10 cellular contexts compared by ENCODE assay signal in genomic region chr2:112181571-112182290, GRCh38. TPM values are rescaled to one million over a fixed set of nuclear protein-coding genes. Genes with fewer than 3 reads are reported as not detected.
DNase-seq lines count a peak whose midpoint lies in the region; ATAC-seq and TF ChIP-seq lines count a peak whose summit lies in the region.
"Had no signal": no experiment of that assay in that cellular context is flagged by ENCODE, and none has a peak within 500 bp of the region (broad histone marks: within the 10 kb centered on the region; RNA-seq: fewer than 3 reads in every experiment).

No MANE protein-coding gene starts in this region.

- ATAC-seq in CD8-positive, alpha-beta T cell = peak; percentile 87
- ATAC-seq in naive thymus-derived CD8-positive, alpha-beta T cell = peak; percentile 92 to 94

- no peak for TF ChIP-seq POLR2A in esophagus muscularis mucosa (IDR thresholded peaks at IDR 0.05; ENCODE audit: low read depth)

- peak in 6 of 7 experiments; percentile 26 to 74 (median 48) for DNase-seq in CD8-positive, alpha-beta T cell
- DNase-seq in activated effector memory CD4-positive, alpha-beta T cell treated with Interleukin-2 at 50 U/mL for 16 hours = peak; percentile 73
- peak; percentile 22 to 74 (median 48) for DNase-seq in naive thymus-derived CD8-positive, alpha-beta T cell
- DNase-seq in esophagus muscularis mucosa (ENCODE audit: extremely low spot score) (no peak), MG63 (no peak), NCI-H2171 (lab: John Stamatoyannopoulos, UW) (no peak), posterior cingulate gyrus (no peak)
- DNase-seq: DMS 273 treated with DMSO at 0.1 percent for 48 hours had no signal

- CTCF ChIA-PET in CD8-positive, alpha-beta T cell (lab: Charles Lee) = interaction anchor here (0.6 to 1.6 kb wide), 3 partner anchors 11 to 250 kb away, joined by 3 to 6 read pairs (median 4); no protein-coding TSS in a partner anchor

- H3K9ac ChIP-seq in OCI-LY3 (ENCODE audit: low read length) = peak overlapping the region; percentile 23; the same call in 1 of the 2 replicates

- H3K27ac ChIP-seq in CD8-positive, alpha-beta T cell (ENCODE audit: low read depth, low read length) = no peak overlapping the region
- H3K27ac ChIP-seq in OCI-LY3 (ENCODE audit: low read length) (peak overlapping the region; percentile 46; the same call in 1 of the 2 replicates), esophagus muscularis mucosa (replicated peaks in 1 of 4) (no peak overlapping the region)
- H3K27ac ChIP-seq: RWPE1 had no signal

- H3K27me3 Mint-ChIP-seq in CD8-positive, alpha-beta T cell (ENCODE audit: low read depth) = peaks cover 10% of the 10 kb centered on the region
- H3K27me3 Mint-ChIP-seq in naive thymus-derived CD8-positive, alpha-beta T cell = peaks cover 0 to 18% (median 4%) of the 10 kb centered on the region in 5 donors

- no peaks in the 10 kb centered on the region for H3K79me2 ChIP-seq in OCI-LY3 (ENCODE audit: low read length)

- H3K36me3 Mint-ChIP-seq in CD8-positive, alpha-beta T cell = no peaks in the 10 kb centered on the region
- peaks cover 0 to 4% (median 0%) of the 10 kb centered on the region in 3 donors for H3K36me3 Mint-ChIP-seq in naive thymus-derived CD8-positive, alpha-beta T cell

- no peaks in the 10 kb centered on the region for H3K27me3 ChIP-seq in CD8-positive, alpha-beta T cell (ENCODE audit: insufficient read depth, low read length)
- H3K27me3 ChIP-seq in OCI-LY3 (ENCODE audit: low read depth, low read length) (no peaks in the 10 kb centered on the region), esophagus muscularis mucosa (peaks cover 0 to 51% (median 8%) of the 10 kb centered on the region in 4 donors), MG63 (no peaks in the 10 kb centered on the region)

- intact Hi-C loops in CD8-positive, alpha-beta T cell (cut with DNase I, micrococcal nuclease) = loop anchor here (10.0 kb wide), 2 partner anchors 403 to 993 kb away; partner anchors contain the start of genes CHCHD5 (in 1 of the 2) and PSD4 (in 1 of the 2)
- intact Hi-C loops in esophagus muscularis mucosa (cut with DNase I) (no loop called here), posterior cingulate gyrus (cut with DNase I) (no loop called here)

- TF ChIP-seq EP300 in esophagus muscularis mucosa (IDR thresholded peaks at IDR 0.05) = no peak

- H2AFZ ChIP-seq in OCI-LY3 (ENCODE audit: low read depth, low read length) = peak overlapping the region; percentile 89; the same call in 1 of the 2 replicates

- H3K36me3 ChIP-seq in CD8-positive, alpha-beta T cell (ENCODE audit: insufficient read depth, low read length) = no peaks in the 10 kb centered on the region
- H3K36me3 ChIP-seq in OCI-LY3 (replicated peaks; ENCODE audit: low read depth, low read length) = no peaks in the 10 kb centered on the region
- H3K36me3 ChIP-seq in esophagus muscularis mucosa = no peaks in the 10 kb centered on the region
- H3K36me3 ChIP-seq in MG63 = no peaks in the 10 kb centered on the region

- H3K4me1 Mint-ChIP-seq in CD8-positive, alpha-beta T cell (ENCODE audit: low read depth) = peaks cover 41% of the 10 kb centered on the region
- H3K4me1 Mint-ChIP-seq in naive thymus-derived CD8-positive, alpha-beta T cell = peaks cover 10 to 38% (median 33%) of the 10 kb centered on the region in 4 donors

- peak overlapping the region; percentile 11 for H3K4me3 ChIP-seq in CD8-positive, alpha-beta T cell (ENCODE audit: low read depth, low read length)
- H3K4me3 ChIP-seq in OCI-LY3 (ENCODE audit: low read length) (peak overlapping the region; percentile 67), esophagus muscularis mucosa (no peak overlapping the region), MG63 (no peak overlapping the region)

- peak overlapping the region; percentile 91 for H3K4me2 ChIP-seq in OCI-LY3 (ENCODE audit: low read length)

- peak overlapping the region; percentile 82 for H3K27ac Mint-ChIP-seq in CD8-positive, alpha-beta T cell
- H3K27ac Mint-ChIP-seq in naive thymus-derived CD8-positive, alpha-beta T cell = peak overlapping the region in 8 of 10 donors; percentile 15 to 97 (median 64)

- no peaks in the 10 kb centered on the region for H3K9me3 Mint-ChIP-seq in CD8-positive, alpha-beta T cell
- no peaks in the 10 kb centered on the region for H3K9me3 Mint-ChIP-seq in naive thymus-derived CD8-positive, alpha-beta T cell

- TF ChIP-seq CTCF in CD8-positive, alpha-beta T cell (IDR thresholded peaks at IDR 0.05) = no peak
- TF ChIP-seq CTCF in OCI-LY3 (IDR thresholded peaks at IDR 0.05; ENCODE audit: low read depth, low read length) (no peak), esophagus muscularis mucosa (IDR thresholded peaks at IDR 0.05) (no peak)

- WGBS in esophagus muscularis mucosa = 53% methylated on average over 20 of the region's 54 CpGs

- H3K4me1 ChIP-seq in CD8-positive, alpha-beta T cell (ENCODE audit: insufficient read depth, low read length) = peaks cover 15% of the 10 kb centered on the region
- H3K4me1 ChIP-seq in OCI-LY3 (ENCODE audit: low read length) (peaks cover 17% of the 10 kb centered on the region), esophagus muscularis mucosa (peaks cover 0 to 5% (median 2%) of the 10 kb centered on the region in 4 donors)

- H4K20me1 ChIP-seq in OCI-LY3 (ENCODE audit: insufficient read depth, low read length) = no peaks in the 10 kb centered on the region

- POLR2A ChIA-PET in CD8-positive, alpha-beta T cell (lab: Charles Lee) = interaction anchor here (0.6 to 1.2 kb wide), 4 partner anchors 26 to 93 kb away, joined by 3 read pairs; no protein-coding TSS in a partner anchor
- POLR2A ChIA-PET in naive thymus-derived CD8-positive, alpha-beta T cell (lab: Charles Lee) = interaction anchor here (2.4 kb wide), 2 partner anchors 26 to 73 kb away, joined by 7 to 11 read pairs; partner anchors contain the start of gene ZC3H8

- H3K9me3 ChIP-seq in CD8-positive, alpha-beta T cell (ENCODE audit: low read length) = no peaks in the 10 kb centered on the region
- H3K9me3 ChIP-seq in OCI-LY3 (ENCODE audit: insufficient read depth, low read length) (no peaks in the 10 kb centered on the region), esophagus muscularis mucosa (no peaks in the 10 kb centered on the region), MG63 (no peaks in the 10 kb centered on the region; the same call in 1 of the 2 replicates)

- H3K4me3 Mint-ChIP-seq in CD8-positive, alpha-beta T cell = peak overlapping the region; percentile 74
- peak overlapping the region; percentile 29 to 84 (median 60) for H3K4me3 Mint-ChIP-seq in naive thymus-derived CD8-positive, alpha-beta T cell

RNA-seq across cellular contexts. Expression of gene FBLN7, which starts 43.5 kb away (rescaled TPM):
- total RNA-seq in CD8-positive, alpha-beta T cell = 1 to 10 TPM; 2.1 to 2.5 TPM
- total RNA-seq in naive thymus-derived CD8-positive, alpha-beta T cell = 10 to 100 TPM in 1 of 2 experiments, 1 to 10 TPM in 1; 9.8 to 10.3 TPM
- 1 to 10 TPM in 1 of 3 donors, under 1 TPM in 2; 0.16 to 1.8 (median 0.92) TPM for polyA plus RNA-seq in naive thymus-derived CD8-positive, alpha-beta T cell
- 1 to 10 TPM; 1.1 to 2.1 (median 1.8) TPM for total RNA-seq in esophagus muscularis mucosa
- total RNA-seq in MG63 (2014; rRNA removed; shearing (Covaris generic); ENCODE audit: low replicate concordance) = not detected in 2 replicates

Comparison
In these comparisons a context has a peak if more than half of its experiments do, and no peak if none do; other contexts are left out.
1. DNase-seq: peak in CD8-positive, alpha-beta T cell (6 of 7), activated effector memory CD4-positive, alpha-beta T cell treated with Interleukin-2 at 50 U/mL for 16 hours (single experiment) and naive thymus-derived CD8-positive, alpha-beta T cell (10 of 10); none in esophagus muscularis mucosa (single experiment), MG63 (single experiment), NCI-H2171 (single experiment) and posterior cingulate gyrus (0 of 10).
2. H3K4me3 ChIP-seq: peak in CD8-positive, alpha-beta T cell (single experiment) and OCI-LY3 (single experiment); none in esophagus muscularis mucosa (0 of 4) and MG63 (single experiment).
3. intact Hi-C loops: an anchor here in CD8-positive, alpha-beta T cell (10.0 kb wide); none called in esophagus muscularis mucosa and posterior cingulate gyrus.